ENCODE assay signal across 9 cellular contexts in genomic region chr7:46932656-46933424, GRCh38.
DNase-seq lines count a peak whose midpoint lies in the region; ATAC-seq and TF ChIP-seq lines count a peak whose summit lies in the region.
"Had no signal": no experiment of that assay in that cellular context is flagged by ENCODE, and none has a peak within 500 bp of the region (broad histone marks: within the 10 kb centered on the region; RNA-seq: fewer than 3 reads in every experiment).

No MANE protein-coding gene starts in this region.

- peaks cover 23% of the 10 kb centered on the region for H3K4me1 Mint-ChIP-seq in brain
- H3K4me1 Mint-ChIP-seq in activated CD8-positive, alpha-beta T cell treated with anti-CD3 and anti-CD28 coated beads, Interleukin-2, amount 10 ng/mL, durations not matched to agents 7 days and 5 days (ENCODE audit: low read depth) = no peaks in the 10 kb centered on the region

- H3K27ac Mint-ChIP-seq in brain = peak overlapping the region in 4 of 5 experiments; percentile 24 to 95 (median 76)
- H3K27ac Mint-ChIP-seq in activated CD8-positive, alpha-beta T cell treated with anti-CD3 and anti-CD28 coated beads, Interleukin-2, amount 10 ng/mL, durations not matched to agents 7 days and 5 days = no peak overlapping the region

- peaks cover 0 to 4% (median 0%) of the 10 kb centered on the region in 5 experiments for H3K9me3 Mint-ChIP-seq in brain
- no peaks in the 10 kb centered on the region for H3K9me3 Mint-ChIP-seq in activated CD8-positive, alpha-beta T cell treated with anti-CD3 and anti-CD28 coated beads, Interleukin-2, amount 10 ng/mL, durations not matched to agents 7 days and 5 days (ENCODE audit: insufficient read depth)

- POLR2A ChIA-PET in A673 (lab: Charles Lee; ENCODE audit: low non-redundant PET) = no interaction called here
- POLR2A ChIA-PET in activated CD8-positive, alpha-beta T cell treated with anti-CD3 and anti-CD28 coated beads, Interleukin-2, amount 10 ng/mL, durations not matched to agents 7 days and 5 days (lab: Charles Lee) = no interaction called here

- H3K9me3 ChIP-seq in A673 (ENCODE audit: low read depth, low read length, poor library complexity, severe bottlenecking) = no peaks in the 10 kb centered on the region
- no peaks in the 10 kb centered on the region for H3K9me3 ChIP-seq in left lung

- peak; percentile 56; the same call in 1 of the 2 replicates for TF ChIP-seq CTCF in A673 (conservative IDR thresholded peaks at IDR 0.05; ENCODE audit: low read depth, low read length)
- peak; percentile 25; the same call in 1 of the 2 replicates for TF ChIP-seq CTCF in LNCaP clone FGC (IDR thresholded peaks at IDR 0.05; ENCODE audit: control insufficient read depth, extremely low read depth, insufficient read depth)
- TF ChIP-seq CTCF in brain (conservative IDR thresholded peaks at IDR 0.05) = no peak
- no peak for TF ChIP-seq CTCF in left lung (IDR thresholded peaks at IDR 0.05)

- H3K4me1 ChIP-seq in A673 (ENCODE audit: insufficient read depth, low read length, poor library complexity, severe bottlenecking) (peaks cover 25% of the 10 kb centered on the region), left lung (peaks cover 0 to 13% of the 10 kb centered on the region in 2 donors)

- ATAC-seq in left lung (peak; percentile 75), GM21515 (IDR thresholded peaks at IDR 0.05; ENCODE audit: unreplicated experiment) (no peak)
- no peak for ATAC-seq in activated CD8-positive, alpha-beta T cell treated with anti-CD3 and anti-CD28 coated beads, Interleukin-2, amount 10 ng/mL, durations not matched to agents 7 days and 5 days

- intact Hi-C loops in A673 (cut with micrococcal nuclease; ENCODE audit: unreplicated experiment) = loop anchor here (2.0 kb wide), 1 partner anchor 156 kb away; no protein-coding TSS in a partner anchor
- intact Hi-C loops in left lung (cut with DNase I) = no loop called here

- peak overlapping the region in 2 of 5 experiments; percentile 7 to 14 for H3K4me3 Mint-ChIP-seq in brain
- no peak overlapping the region for H3K4me3 Mint-ChIP-seq in activated CD8-positive, alpha-beta T cell treated with anti-CD3 and anti-CD28 coated beads, Interleukin-2, amount 10 ng/mL, durations not matched to agents 7 days and 5 days

- no TSS peak for BruUV-seq in A673 (replicated peaks; lab: Mats Ljungman, UMichigan)

- peak overlapping the region; percentile 92 for H3K27ac ChIP-seq in A673 (ENCODE audit: low read depth, low read length, poor library complexity, severe bottlenecking)
- peak overlapping the region; percentile 51 to 63 for H3K27ac ChIP-seq in left lung

- H3K27me3 Mint-ChIP-seq in brain = peaks cover 2% of the 10 kb centered on the region
- no peaks in the 10 kb centered on the region for H3K27me3 Mint-ChIP-seq in activated CD8-positive, alpha-beta T cell treated with anti-CD3 and anti-CD28 coated beads, Interleukin-2, amount 10 ng/mL, durations not matched to agents 7 days and 5 days (ENCODE audit: low read depth)

- H3K27me3 ChIP-seq in A673 (replicated peaks; ENCODE audit: insufficient read depth, low read depth, low read length, poor library complexity) (no peaks in the 10 kb centered on the region), left lung (no peaks in the 10 kb centered on the region)

- DNase-seq in A673 (ENCODE audit: low spot score) = peak; percentile 91
- peak; percentile 81 for DNase-seq in LNCaP clone FGC (ENCODE audit: low read depth)
- no peak for DNase-seq in left lung
- DNase-seq in activated CD8-positive, alpha-beta T cell treated with anti-CD3 and anti-CD28 coated beads, Interleukin-2, amount 10 ng/mL, durations not matched to agents 7 days and 5 days = no peak
- DNase-seq in NCI-H1436 (lab: John Stamatoyannopoulos, UW) = no peak
- no peak for DNase-seq in NCI-H510A (lab: John Stamatoyannopoulos, UW)
- DNase-seq: DND-41 had no signal

- no peaks in the 10 kb centered on the region for H3K36me3 Mint-ChIP-seq in brain
- no peaks in the 10 kb centered on the region for H3K36me3 Mint-ChIP-seq in activated CD8-positive, alpha-beta T cell treated with anti-CD3 and anti-CD28 coated beads, Interleukin-2, amount 10 ng/mL, durations not matched to agents 7 days and 5 days (ENCODE audit: low read depth)

- CTCF ChIA-PET in A673 (lab: Charles Lee) = no interaction called here
- CTCF ChIA-PET in activated CD8-positive, alpha-beta T cell treated with anti-CD3 and anti-CD28 coated beads, Interleukin-2, amount 10 ng/mL, durations not matched to agents 7 days and 5 days (lab: Charles Lee) = no interaction called here

- H3K4me3 ChIP-seq in A673 (ENCODE audit: low read depth, low read length, poor library complexity, severe bottlenecking) = peak overlapping the region; percentile 8
- no peak overlapping the region for H3K4me3 ChIP-seq in LNCaP clone FGC (ENCODE audit: low read depth, low read length)
- no peak overlapping the region for H3K4me3 ChIP-seq in left lung

- H3K36me3 ChIP-seq in A673 (ENCODE audit: insufficient read depth, low read length, poor library complexity, severe bottlenecking) (no peaks in the 10 kb centered on the region), left lung (no peaks in the 10 kb centered on the region)

Comparison
In these comparisons a context has a peak if more than half of its experiments do, and no peak if none do; other contexts are left out.
1. DNase-seq: peak in A673 (single experiment) and LNCaP clone FGC (single experiment); none in left lung (0 of 2), activated CD8-positive, alpha-beta T cell treated with anti-CD3 and anti-CD28 coated beads, Interleukin-2, amount 10 ng/mL, durations not matched to agents 7 days and 5 days (single experiment), NCI-H1436 (single experiment) and NCI-H510A (single experiment).
2. CTCF ChIP-seq: peak in A673 (single experiment) and LNCaP clone FGC (single experiment); none in brain (0 of 2) and left lung (0 of 2).